In genomic region chr3:113300596-113300995, GRCh38 we compare ENCODE assay signal across 22 cellular contexts.
DNase-seq lines count a peak whose midpoint lies in the region; ATAC-seq and TF ChIP-seq lines count a peak whose summit lies in the region.
"Had no signal": no experiment of that assay in that cellular context is flagged by ENCODE, and none has a peak within 500 bp of the region (broad histone marks: within the 10 kb centered on the region; RNA-seq: fewer than 3 reads in every experiment).

No MANE protein-coding gene starts in this region.

- BruUV-seq in PC-9 (replicated peaks; lab: Mats Ljungman, UMichigan), result no TSS peak

- H3K27ac ChIP-seq in PC-9, result no peak overlapping the region
- H3K27ac ChIP-seq: BLaER1 had no signal

- no peaks in the 10 kb centered on the region for H3F3A ChIP-seq in PC-9 (ENCODE audit: insufficient read depth, low read depth)

- POLR2A ChIA-PET in PC-9 (lab: Charles Lee; ENCODE audit: unreplicated experiment), result no interaction called here

- no peak overlapping the region for H3K4me2 ChIP-seq in PC-9
- H3K4me2 ChIP-seq: BLaER1 had no signal

- H3K27me3 ChIP-seq in PC-9 (ENCODE audit: insufficient read depth, low read depth), result no peaks in the 10 kb centered on the region
- H3K27me3 ChIP-seq: BE2C, BLaER1 had no signal

- H3K9me2 ChIP-seq in PC-9 (ENCODE audit: insufficient read depth), result no peaks in the 10 kb centered on the region

- no peak for TF ChIP-seq CTCF in PC-9 (conservative IDR thresholded peaks at IDR 0.05)

- DNase-seq in SK-N-DZ (ENCODE audit: low spot score), result peak; percentile 43
- no peak for DNase-seq in PC-9
- DNase-seq: 8988T; ACHN; BE2C; C1 segment of cervical spinal cord; CD4-positive, alpha-beta memory T cell; CD4-positive, CD25-positive, alpha-beta regulatory T cell; CD8-positive, alpha-beta memory T cell; COR-L47; DMS 273 treated with DMSO at 0.1 percent for 48 hours; DMS153; DMS53; DMS79; DND-41; EL; GDM1 had no signal

- CTCF ChIA-PET in PC-9 (lab: Charles Lee), result no interaction called here

- no peak overlapping the region for H2AFZ ChIP-seq in PC-9

- intact Hi-C loops in PC-9 (cut with micrococcal nuclease; ENCODE audit: unreplicated experiment), result no loop called here

- ATAC-seq in SK-N-SH treated with all-trans-retinoic acid at 6 μM for 48 hours, result peak; percentile 71
- ATAC-seq in GM19023 (IDR thresholded peaks at IDR 0.05; ENCODE audit: unreplicated experiment), result no peak
- no peak for ATAC-seq in HG02884 (IDR thresholded peaks at IDR 0.05; ENCODE audit: unreplicated experiment)
- ATAC-seq: GM12878 had no signal

- no peaks in the 10 kb centered on the region for H3K9me3 ChIP-seq in PC-9 (ENCODE audit: insufficient read depth, low read depth)
- H3K9me3 ChIP-seq: BE2C, BLaER1 had no signal

- no peaks in the 10 kb centered on the region for H3K4me1 ChIP-seq in PC-9 (replicated peaks; ENCODE audit: insufficient read depth)
- H3K4me1 ChIP-seq: BLaER1 had no signal

- no peaks in the 10 kb centered on the region for H3K36me3 ChIP-seq in PC-9 (ENCODE audit: low read depth)
- H3K36me3 ChIP-seq: BE2C, BLaER1 had no signal

- no peak overlapping the region for H3K4me3 ChIP-seq in PC-9
- H3K4me3 ChIP-seq: BLaER1, GM12878 had no signal

- H4K20me1 ChIP-seq in PC-9 (ENCODE audit: insufficient read depth), result no peaks in the 10 kb centered on the region
- H4K20me1 ChIP-seq: BLaER1 had no signal

- no peaks in the 10 kb centered on the region for H3K79me2 ChIP-seq in PC-9 (ENCODE audit: low read depth)

TF ChIP-seq in SK-N-SH treated with all-trans-retinoic acid at 6 μM for 48 hours, 23 proteins besides CTCF, POLR2A, EP300 and RAD21:
- TF ChIP-seq ZC3H10 (CRISPR knock-in tag; IDR thresholded peaks at IDR 0.05), result 0 out of 2 replicates have a peak, but pooled peaks have one; percentile 58
- TF ChIP-seq CREB5 (CRISPR knock-in tag; IDR thresholded peaks at IDR 0.05; ENCODE audit: low read depth), result no peak
- TF ChIP-seq ZFP3 (CRISPR knock-in tag; IDR thresholded peaks at IDR 0.05), result no peak
- TF ChIP-seq TCF4 (CRISPR knock-in tag; IDR thresholded peaks at IDR 0.05; ENCODE audit: borderline replicate concordance), result peak; percentile 75; the same call in 1 of the 2 replicates
- 0 out of 2 replicates have a peak, but pooled peaks have one; percentile 42 for TF ChIP-seq ZNF8 (CRISPR knock-in tag; IDR thresholded peaks at IDR 0.05)
- peak; percentile 97 for TF ChIP-seq ISL1 (CRISPR knock-in tag; IDR thresholded peaks at IDR 0.05)
- TF ChIP-seq ESRRG (CRISPR knock-in tag; IDR thresholded peaks at IDR 0.05), result no peak
- TF ChIP-seq PPARA (CRISPR knock-in tag; IDR thresholded peaks at IDR 0.05; ENCODE audit: borderline replicate concordance), result no peak
- peak; percentile 64; the same call in 1 of the 2 replicates for TF ChIP-seq CSRNP3 (CRISPR knock-in tag; IDR thresholded peaks at IDR 0.05)
- peak; percentile 67; the same call in 1 of the 2 replicates for TF ChIP-seq TSHZ2 (CRISPR knock-in tag; IDR thresholded peaks at IDR 0.05)
- peak; percentile 76 for TF ChIP-seq PATZ1 (CRISPR knock-in tag; IDR thresholded peaks at IDR 0.05; ENCODE audit: borderline replicate concordance)
- no peak for TF ChIP-seq ZNF565 (CRISPR knock-in tag; conservative IDR thresholded peaks at IDR 0.05; ENCODE audit: low read depth)
- no peak for TF ChIP-seq CSDC2 (CRISPR knock-in tag; IDR thresholded peaks at IDR 0.05)
- TF ChIP-seq POU6F1 (CRISPR knock-in tag; IDR thresholded peaks at IDR 0.05; ENCODE audit: borderline replicate concordance, low read depth), result peak; percentile 45; the same call in 1 of the 2 replicates
- no peak for TF ChIP-seq SNAI2 (CRISPR knock-in tag; IDR thresholded peaks at IDR 0.05)
